ENCODE assay signal across 27 cellular contexts in the genomic region with DNA sequence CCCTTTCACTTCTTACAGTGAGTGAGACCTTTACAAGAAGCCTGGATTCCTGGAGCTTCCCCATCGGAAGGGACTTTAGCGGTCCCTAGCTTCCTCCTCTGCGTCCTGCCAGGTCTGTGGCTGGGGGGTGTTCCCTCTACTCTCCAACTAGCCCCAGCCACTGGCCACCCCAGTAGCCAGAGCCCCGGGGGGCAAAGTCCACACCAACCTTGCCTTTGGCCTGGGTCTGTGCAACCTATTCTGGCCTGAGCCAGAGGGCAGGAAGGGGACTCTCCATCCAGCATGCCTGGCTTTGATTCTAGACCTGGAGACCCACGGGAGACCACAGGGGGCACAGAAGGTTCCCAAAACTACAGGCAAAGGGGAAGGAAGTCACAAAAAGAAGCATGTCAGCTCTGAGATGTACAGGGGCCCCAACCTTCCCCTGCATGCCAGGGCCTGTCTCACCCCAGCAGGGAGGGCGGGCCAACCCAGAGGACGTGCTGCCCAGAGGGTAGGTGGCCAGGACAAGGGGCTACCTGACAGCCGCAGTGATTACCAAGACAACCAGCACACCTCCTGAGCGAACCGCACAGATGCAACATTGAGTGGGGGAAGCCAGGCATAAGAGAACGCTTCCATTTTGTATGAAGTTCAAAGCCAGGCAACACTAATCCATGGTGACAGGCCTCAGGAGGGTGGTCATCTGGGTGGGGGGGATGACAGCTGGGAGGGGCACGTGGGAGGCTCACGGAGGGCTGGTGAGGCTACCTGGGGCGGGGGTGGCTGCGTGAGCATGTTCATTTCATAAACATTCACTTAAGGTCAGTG. TPM values are rescaled to one million over a fixed set of nuclear protein-coding genes. Genes with fewer than 3 reads are reported as not detected.
DNase-seq lines count a peak whose midpoint lies in the region; ATAC-seq and TF ChIP-seq lines count a peak whose summit lies in the region.
"Had no signal": no experiment of that assay in that cellular context is flagged by ENCODE, and none has a peak within 500 bp of the region (broad histone marks: within the 10 kb centered on the region; RNA-seq: fewer than 3 reads in every experiment).

No MANE protein-coding gene starts in this region.

- H3K27me3 Mint-ChIP-seq in neural progenitor cell (ENCODE audit: insufficient read depth, low read depth) (peaks cover 25% of the 10 kb centered on the region), chondrocyte (ENCODE audit: low read depth) (peaks cover 17% of the 10 kb centered on the region)

- H3K27ac Mint-ChIP-seq in neural progenitor cell = peak overlapping the region; percentile 81
- no peak overlapping the region for H3K27ac Mint-ChIP-seq in chondrocyte (ENCODE audit: unreplicated experiment)
- H3K27ac Mint-ChIP-seq: CD4-positive, alpha-beta T cell; HFFc6 had no signal

- H3K4me2 ChIP-seq in BLaER1 treated with 17β-estradiol and CSF1 and Interleukin-3, amounts not matched to agents 10 nM and 100 nM = peak overlapping the region in 6 of 11 experiments; percentile 3 to 48 (median 28); a peak in 5 of 22 replicates
- H3K4me2 ChIP-seq in neural progenitor cell = no peak overlapping the region
- H3K4me2 ChIP-seq: KMS-11 had no signal

- no peaks in the 10 kb centered on the region for H3F3A ChIP-seq in neural progenitor cell (ENCODE audit: low read depth)

- H3K4me3 ChIP-seq in BLaER1 treated with 17β-estradiol and CSF1 and Interleukin-3, amounts not matched to agents 10 nM and 100 nM = no peak overlapping the region
- H3K4me3 ChIP-seq in neural progenitor cell = no peak overlapping the region
- H3K4me3 ChIP-seq: GM23248, Peyer's patch had no signal

- H3K36me3 ChIP-seq in BLaER1 treated with 17β-estradiol and CSF1 and Interleukin-3, amounts not matched to agents 10 nM and 100 nM = no peaks in the 10 kb centered on the region
- H3K36me3 ChIP-seq in neural progenitor cell = no peaks in the 10 kb centered on the region
- H3K36me3 ChIP-seq: Peyer's patch had no signal

- H4K20me1 ChIP-seq in BLaER1 treated with 17β-estradiol and CSF1 and Interleukin-3, amounts not matched to agents 10 nM and 100 nM = peaks cover 0 to 6% (median 0%) of the 10 kb centered on the region in 11 experiments; a peak in 1 of 22 replicates
- no peaks in the 10 kb centered on the region for H4K20me1 ChIP-seq in neural progenitor cell (ENCODE audit: low read depth)

- TF ChIP-seq CTCF in neural progenitor cell (IDR thresholded peaks at IDR 0.05) = no peak
- TF ChIP-seq CTCF in chondrocyte (IDR thresholded peaks at IDR 0.05) = no peak
- no peak for TF ChIP-seq CTCF in omental fat pad (IDR thresholded peaks at IDR 0.05)

- no peaks in the 10 kb centered on the region for H3K27me3 ChIP-seq in BLaER1 treated with 17β-estradiol and CSF1 and Interleukin-3, amounts not matched to agents 10 nM and 100 nM
- no peaks in the 10 kb centered on the region for H3K27me3 ChIP-seq in neural progenitor cell
- H3K27me3 ChIP-seq: Peyer's patch had no signal

- peaks cover 7 to 21% (median 15%) of the 10 kb centered on the region in 10 experiments for H3K4me1 ChIP-seq in BLaER1 treated with 17β-estradiol and CSF1 and Interleukin-3, amounts not matched to agents 10 nM and 100 nM
- peaks cover 6% of the 10 kb centered on the region for H3K4me1 ChIP-seq in neural progenitor cell
- H3K4me1 ChIP-seq: Peyer's patch had no signal

- no peak overlapping the region for H2AFZ ChIP-seq in neural progenitor cell (replicated peaks)
- H2AFZ ChIP-seq: GM23248 had no signal

- peaks cover 41% of the 10 kb centered on the region for H3K4me1 Mint-ChIP-seq in neural progenitor cell
- H3K4me1 Mint-ChIP-seq in chondrocyte (ENCODE audit: low read depth) = no peaks in the 10 kb centered on the region

- H3K9me3 Mint-ChIP-seq in neural progenitor cell = peaks cover 6% of the 10 kb centered on the region
- H3K9me3 Mint-ChIP-seq in chondrocyte (ENCODE audit: low read depth) = peaks cover 3% of the 10 kb centered on the region
- H3K9me3 Mint-ChIP-seq: CD4-positive, alpha-beta T cell; H9; HFFc6 had no signal

- no peak for ATAC-seq in omental fat pad (ENCODE audit: low FRiP score)
- ATAC-seq: Right ventricle myocardium inferior had no signal

- peaks cover 0 to 11% (median 0%) of the 10 kb centered on the region in 11 experiments; a peak in 6 of 22 replicates for H3K9me3 ChIP-seq in BLaER1 treated with 17β-estradiol and CSF1 and Interleukin-3, amounts not matched to agents 10 nM and 100 nM (replicated peaks in 1 of 11)
- no peaks in the 10 kb centered on the region for H3K9me3 ChIP-seq in neural progenitor cell (ENCODE audit: low read depth)
- H3K9me3 ChIP-seq: Caco-2, Peyer's patch had no signal

- DNase-seq in GDM1 (lab: John Stamatoyannopoulos, UW) = peak; percentile 47
- no peak for DNase-seq in neural progenitor cell (ENCODE audit: low spot score)
- DNase-seq in COLO829 (ENCODE audit: low spot score) = no peak
- DNase-seq in chondrocyte (ENCODE audit: low spot score) = no peak
- DNase-seq in omental fat pad (ENCODE audit: low spot score) = no peak
- DNase-seq: Caco-2; CD4-positive, alpha-beta T cell; DMS 273 treated with DMSO at 0.1 percent for 48 hours; DMS79 treated with DMSO at 0.1 percent for 48 hours; GM23248; H9; HFFc6; NCI-H1105; NCI-H146; NCI-H2029; NCI-H2227 treated with DMSO at 0.1 percent for 48 hours; NCI-H510A; NK-92 treated with Interleukin-12 subunit alpha and Interleukin-12 subunit beta, amount 100 ng/mL, for 24 hours; Peyer's patch had no signal

- H3K4me3 Mint-ChIP-seq in neural progenitor cell (no peak overlapping the region), chondrocyte (ENCODE audit: unreplicated experiment) (no peak overlapping the region)
- H3K4me3 Mint-ChIP-seq: CD4-positive, alpha-beta T cell; H9; HFFc6 had no signal

- H3K27ac ChIP-seq in BLaER1 treated with 17β-estradiol and CSF1 and Interleukin-3, amounts not matched to agents 10 nM and 100 nM = no peak overlapping the region
- H3K27ac ChIP-seq in angular gyrus (ENCODE audit: low read depth, low read length) (peak overlapping the region; percentile 4), neural progenitor cell (no peak overlapping the region)
- H3K27ac ChIP-seq: GM23248, HL-60, KMS-11, Peyer's patch had no signal

- no peak overlapping the region for H3K9ac ChIP-seq in BLaER1 treated with 17β-estradiol and CSF1 and Interleukin-3, amounts not matched to agents 10 nM and 100 nM
- no peak overlapping the region for H3K9ac ChIP-seq in neural progenitor cell
- H3K9ac ChIP-seq: GM23248, KMS-11 had no signal

- H3K79me2 ChIP-seq in neural progenitor cell (ENCODE audit: low read depth) = no peaks in the 10 kb centered on the region

- H3K36me3 Mint-ChIP-seq in neural progenitor cell = no peaks in the 10 kb centered on the region
- H3K36me3 Mint-ChIP-seq in chondrocyte (ENCODE audit: low read depth) = no peaks in the 10 kb centered on the region

RNA-seq across cellular contexts. Expression of gene DSCAML1, which starts 52.3 kb away (rescaled TPM):
- 0.06 TPM in 2 replicates for total RNA-seq in neural progenitor cell (ENCODE audit: low replicate concordance)
- total RNA-seq in chondrocyte = not detected in 3 replicates
- 10 to 100 TPM in 1 of 4 donors, 1 to 10 TPM in 2, under 1 TPM in 1; 0.95 to 10.9 (median 3.9) TPM for total RNA-seq in omental fat pad
- total RNA-seq: Caco-2, GM23248, HFFc6, HT-29, OCI-LY7, SK-MEL-5 had no signal
